1 cellular context compared by ENCODE assay signal in the genomic region with DNA sequence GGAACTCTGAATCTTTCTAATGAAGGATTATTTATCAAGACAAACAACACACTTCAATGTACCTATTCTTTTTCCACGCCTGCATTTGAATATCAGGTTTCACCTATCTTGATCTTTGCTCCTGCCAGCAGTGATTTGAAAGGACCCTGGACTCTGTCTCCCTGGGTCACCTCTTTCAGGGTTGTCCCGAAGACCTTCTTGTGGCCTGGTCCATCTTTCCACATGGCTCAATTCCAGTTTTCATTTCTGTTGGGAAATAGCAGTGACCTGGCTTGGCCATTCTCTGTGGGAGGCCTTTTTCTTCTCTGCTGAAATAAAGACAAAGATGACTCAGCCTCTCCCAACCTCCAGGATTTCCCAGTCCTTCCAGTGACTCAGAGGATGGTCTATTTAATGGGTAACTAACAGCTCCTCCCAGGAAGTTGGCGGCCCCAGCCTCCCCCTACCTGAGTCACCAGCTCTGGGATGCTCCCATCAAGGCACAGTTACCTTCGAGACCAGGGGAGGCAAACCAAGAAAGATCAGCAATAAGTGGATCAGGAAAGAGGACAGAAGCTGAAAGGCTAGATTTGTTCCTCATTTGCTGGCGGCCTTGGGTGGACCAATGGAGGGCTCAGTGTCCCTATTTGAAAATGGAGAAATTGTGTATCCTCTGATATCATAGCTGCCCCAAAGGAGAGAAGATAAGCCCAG.
A peak's percentile ranks its signal among the peaks of the same experiment; 100 is the strongest.
TF ChIP-seq lines count a peak whose summit lies in the region.

No MANE protein-coding gene starts in this region.

TF ChIP-seq in HepG2, 621 proteins besides CTCF, POLR2A, EP300 and RAD21 (continued from another document and continues in another):
- TF ChIP-seq ZBTB7B (CRISPR knock-in tag; IDR thresholded peaks at IDR 0.05) = peak; percentile 68; the same call in 1 of the 2 replicates
- TF ChIP-seq MZF1 (CRISPR knock-in tag; IDR thresholded peaks at IDR 0.05; ENCODE audit: borderline replicate concordance) = 0 out of 2 replicates have a peak, but pooled peaks have one; percentile 47
- TF ChIP-seq, protein P1, sequence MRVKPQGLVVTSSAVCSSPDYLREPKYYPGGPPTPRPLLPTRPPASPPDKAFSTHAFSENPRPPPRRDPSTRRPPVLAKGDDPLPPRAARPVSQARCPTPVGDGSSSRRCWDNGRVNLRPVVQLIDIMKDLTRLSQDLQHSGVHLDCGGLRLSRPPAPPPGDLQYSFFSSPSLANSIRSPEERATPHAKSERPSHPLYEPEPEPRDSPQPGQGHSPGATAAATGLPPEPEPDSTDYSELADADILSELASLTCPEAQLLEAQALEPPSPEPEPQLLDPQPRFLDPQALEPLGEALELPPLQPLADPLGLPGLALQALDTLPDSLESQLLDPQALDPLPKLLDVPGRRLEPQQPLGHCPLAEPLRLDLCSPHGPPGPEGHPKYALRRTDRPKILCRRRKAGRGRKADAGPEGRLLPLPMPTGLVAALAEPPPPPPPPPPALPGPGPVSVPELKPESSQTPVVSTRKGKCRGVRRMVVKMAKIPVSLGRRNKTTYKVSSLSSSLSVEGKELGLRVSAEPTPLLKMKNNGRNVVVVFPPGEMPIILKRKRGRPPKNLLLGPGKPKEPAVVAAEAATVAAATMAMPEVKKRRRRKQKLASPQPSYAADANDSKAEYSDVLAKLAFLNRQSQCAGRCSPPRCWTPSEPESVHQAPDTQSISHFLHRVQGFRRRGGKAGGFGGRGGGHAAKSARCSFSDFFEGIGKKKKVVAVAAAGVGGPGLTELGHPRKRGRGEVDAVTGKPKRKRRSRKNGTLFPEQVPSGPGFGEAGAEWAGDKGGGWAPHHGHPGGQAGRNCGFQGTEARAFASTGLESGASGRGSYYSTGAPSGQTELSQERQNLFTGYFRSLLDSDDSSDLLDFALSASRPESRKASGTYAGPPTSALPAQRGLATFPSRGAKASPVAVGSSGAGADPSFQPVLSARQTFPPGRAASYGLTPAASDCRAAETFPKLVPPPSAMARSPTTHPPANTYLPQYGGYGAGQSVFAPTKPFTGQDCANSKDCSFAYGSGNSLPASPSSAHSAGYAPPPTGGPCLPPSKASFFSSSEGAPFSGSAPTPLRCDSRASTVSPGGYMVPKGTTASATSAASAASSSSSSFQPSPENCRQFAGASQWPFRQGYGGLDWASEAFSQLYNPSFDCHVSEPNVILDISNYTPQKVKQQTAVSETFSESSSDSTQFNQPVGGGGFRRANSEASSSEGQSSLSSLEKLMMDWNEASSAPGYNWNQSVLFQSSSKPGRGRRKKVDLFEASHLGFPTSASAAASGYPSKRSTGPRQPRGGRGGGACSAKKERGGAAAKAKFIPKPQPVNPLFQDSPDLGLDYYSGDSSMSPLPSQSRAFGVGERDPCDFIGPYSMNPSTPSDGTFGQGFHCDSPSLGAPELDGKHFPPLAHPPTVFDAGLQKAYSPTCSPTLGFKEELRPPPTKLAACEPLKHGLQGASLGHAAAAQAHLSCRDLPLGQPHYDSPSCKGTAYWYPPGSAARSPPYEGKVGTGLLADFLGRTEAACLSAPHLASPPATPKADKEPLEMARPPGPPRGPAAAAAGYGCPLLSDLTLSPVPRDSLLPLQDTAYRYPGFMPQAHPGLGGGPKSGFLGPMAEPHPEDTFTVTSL (CRISPR knock-in tag; IDR thresholded peaks at IDR 0.05; ENCODE audit: borderline replicate concordance) = peak; percentile 94
- TF ChIP-seq ZKSCAN1 (IDR thresholded peaks at IDR 0.05; ENCODE audit: low read length) = peak; percentile 50
- no peak; the same call in 1 of the 2 replicates for TF ChIP-seq ZNF761 (CRISPR knock-in tag; conservative IDR thresholded peaks at IDR 0.05)
- TF ChIP-seq, protein P2, sequence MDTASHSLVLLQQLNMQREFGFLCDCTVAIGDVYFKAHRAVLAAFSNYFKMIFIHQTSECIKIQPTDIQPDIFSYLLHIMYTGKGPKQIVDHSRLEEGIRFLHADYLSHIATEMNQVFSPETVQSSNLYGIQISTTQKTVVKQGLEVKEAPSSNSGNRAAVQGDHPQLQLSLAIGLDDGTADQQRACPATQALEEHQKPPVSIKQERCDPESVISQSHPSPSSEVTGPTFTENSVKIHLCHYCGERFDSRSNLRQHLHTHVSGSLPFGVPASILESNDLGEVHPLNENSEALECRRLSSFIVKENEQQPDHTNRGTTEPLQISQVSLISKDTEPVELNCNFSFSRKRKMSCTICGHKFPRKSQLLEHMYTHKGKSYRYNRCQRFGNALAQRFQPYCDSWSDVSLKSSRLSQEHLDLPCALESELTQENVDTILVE (CRISPR knock-in tag; IDR thresholded peaks at IDR 0.05) = peak; percentile 54; the same call in 1 of the 2 replicates
- TF ChIP-seq, protein P3, sequence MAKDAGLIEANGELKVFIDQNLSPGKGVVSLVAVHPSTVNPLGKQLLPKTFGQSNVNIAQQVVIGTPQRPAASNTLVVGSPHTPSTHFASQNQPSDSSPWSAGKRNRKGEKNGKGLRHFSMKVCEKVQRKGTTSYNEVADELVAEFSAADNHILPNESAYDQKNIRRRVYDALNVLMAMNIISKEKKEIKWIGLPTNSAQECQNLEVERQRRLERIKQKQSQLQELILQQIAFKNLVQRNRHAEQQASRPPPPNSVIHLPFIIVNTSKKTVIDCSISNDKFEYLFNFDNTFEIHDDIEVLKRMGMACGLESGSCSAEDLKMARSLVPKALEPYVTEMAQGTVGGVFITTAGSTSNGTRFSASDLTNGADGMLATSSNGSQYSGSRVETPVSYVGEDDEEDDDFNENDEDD (CRISPR knock-in tag; IDR thresholded peaks at IDR 0.05; ENCODE audit: borderline replicate concordance) = no peak
- TF ChIP-seq, protein P4, sequence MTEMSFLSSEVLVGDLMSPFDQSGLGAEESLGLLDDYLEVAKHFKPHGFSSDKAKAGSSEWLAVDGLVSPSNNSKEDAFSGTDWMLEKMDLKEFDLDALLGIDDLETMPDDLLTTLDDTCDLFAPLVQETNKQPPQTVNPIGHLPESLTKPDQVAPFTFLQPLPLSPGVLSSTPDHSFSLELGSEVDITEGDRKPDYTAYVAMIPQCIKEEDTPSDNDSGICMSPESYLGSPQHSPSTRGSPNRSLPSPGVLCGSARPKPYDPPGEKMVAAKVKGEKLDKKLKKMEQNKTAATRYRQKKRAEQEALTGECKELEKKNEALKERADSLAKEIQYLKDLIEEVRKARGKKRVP (CRISPR knock-in tag; IDR thresholded peaks at IDR 0.05) = peak in 1 of 2 experiments; percentile 91; a peak in 2 of 4 replicates
- TF ChIP-seq ZNF12 (CRISPR knock-in tag; IDR thresholded peaks at IDR 0.05) = peak; percentile 73
- 0 out of 2 replicates have a peak, but pooled peaks have one; percentile 69 for TF ChIP-seq SNAI1 (CRISPR knock-in tag; IDR thresholded peaks at IDR 0.05; ENCODE audit: borderline replicate concordance)
- TF ChIP-seq FOXP1 (IDR thresholded peaks at IDR 0.05) = no peak
- TF ChIP-seq FOXP1 (CRISPR knock-in tag; IDR thresholded peaks at IDR 0.05) = peak; percentile 81
- TF ChIP-seq, protein P5, sequence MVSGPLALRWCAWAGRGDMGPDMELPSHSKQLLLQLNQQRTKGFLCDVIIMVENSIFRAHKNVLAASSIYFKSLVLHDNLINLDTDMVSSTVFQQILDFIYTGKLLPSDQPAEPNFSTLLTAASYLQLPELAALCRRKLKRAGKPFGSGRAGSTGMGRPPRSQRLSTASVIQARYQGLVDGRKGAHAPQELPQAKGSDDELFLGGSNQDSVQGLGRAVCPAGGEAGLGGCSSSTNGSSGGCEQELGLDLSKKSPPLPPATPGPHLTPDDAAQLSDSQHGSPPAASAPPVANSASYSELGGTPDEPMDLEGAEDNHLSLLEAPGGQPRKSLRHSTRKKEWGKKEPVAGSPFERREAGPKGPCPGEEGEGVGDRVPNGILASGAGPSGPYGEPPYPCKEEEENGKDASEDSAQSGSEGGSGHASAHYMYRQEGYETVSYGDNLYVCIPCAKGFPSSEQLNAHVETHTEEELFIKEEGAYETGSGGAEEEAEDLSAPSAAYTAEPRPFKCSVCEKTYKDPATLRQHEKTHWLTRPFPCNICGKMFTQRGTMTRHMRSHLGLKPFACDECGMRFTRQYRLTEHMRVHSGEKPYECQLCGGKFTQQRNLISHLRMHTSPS (CRISPR knock-in tag; IDR thresholded peaks at IDR 0.05; ENCODE audit: low read depth) = peak; percentile 46; the same call in 1 of the 2 replicates
- TF ChIP-seq FOSL2 (CRISPR knock-in tag; IDR thresholded peaks at IDR 0.05) = peak; percentile 100
- TF ChIP-seq, protein P6, sequence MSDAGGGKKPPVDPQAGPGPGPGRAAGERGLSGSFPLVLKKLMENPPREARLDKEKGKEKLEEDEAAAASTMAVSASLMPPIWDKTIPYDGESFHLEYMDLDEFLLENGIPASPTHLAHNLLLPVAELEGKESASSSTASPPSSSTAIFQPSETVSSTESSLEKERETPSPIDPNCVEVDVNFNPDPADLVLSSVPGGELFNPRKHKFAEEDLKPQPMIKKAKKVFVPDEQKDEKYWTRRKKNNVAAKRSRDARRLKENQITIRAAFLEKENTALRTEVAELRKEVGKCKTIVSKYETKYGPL (CRISPR knock-in tag; IDR thresholded peaks at IDR 0.05) = peak; percentile 39; the same call in 1 of the 2 replicates
- TF ChIP-seq, protein P7, sequence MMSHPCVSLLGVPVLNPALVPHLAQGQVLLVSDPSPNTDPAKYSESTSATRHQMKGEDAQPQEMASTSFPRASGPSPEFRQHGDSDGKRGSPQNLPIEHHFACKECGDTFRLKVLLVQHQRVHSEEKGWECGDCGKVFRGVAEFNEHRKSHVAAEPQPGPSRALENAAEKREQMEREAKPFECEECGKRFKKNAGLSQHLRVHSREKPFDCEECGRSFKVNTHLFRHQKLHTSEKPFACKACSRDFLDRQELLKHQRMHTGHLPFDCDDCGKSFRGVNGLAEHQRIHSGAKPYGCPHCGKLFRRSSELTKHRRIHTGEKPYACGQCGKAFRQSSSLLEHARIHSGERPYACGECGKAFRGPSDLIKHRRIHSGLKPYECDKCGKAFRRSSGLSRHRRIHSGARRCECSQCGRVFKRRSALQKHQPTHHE (CRISPR knock-in tag; IDR thresholded peaks at IDR 0.05; ENCODE audit: borderline replicate concordance) = peak; percentile 71; the same call in 1 of the 2 replicates
- TF ChIP-seq, protein P8, sequence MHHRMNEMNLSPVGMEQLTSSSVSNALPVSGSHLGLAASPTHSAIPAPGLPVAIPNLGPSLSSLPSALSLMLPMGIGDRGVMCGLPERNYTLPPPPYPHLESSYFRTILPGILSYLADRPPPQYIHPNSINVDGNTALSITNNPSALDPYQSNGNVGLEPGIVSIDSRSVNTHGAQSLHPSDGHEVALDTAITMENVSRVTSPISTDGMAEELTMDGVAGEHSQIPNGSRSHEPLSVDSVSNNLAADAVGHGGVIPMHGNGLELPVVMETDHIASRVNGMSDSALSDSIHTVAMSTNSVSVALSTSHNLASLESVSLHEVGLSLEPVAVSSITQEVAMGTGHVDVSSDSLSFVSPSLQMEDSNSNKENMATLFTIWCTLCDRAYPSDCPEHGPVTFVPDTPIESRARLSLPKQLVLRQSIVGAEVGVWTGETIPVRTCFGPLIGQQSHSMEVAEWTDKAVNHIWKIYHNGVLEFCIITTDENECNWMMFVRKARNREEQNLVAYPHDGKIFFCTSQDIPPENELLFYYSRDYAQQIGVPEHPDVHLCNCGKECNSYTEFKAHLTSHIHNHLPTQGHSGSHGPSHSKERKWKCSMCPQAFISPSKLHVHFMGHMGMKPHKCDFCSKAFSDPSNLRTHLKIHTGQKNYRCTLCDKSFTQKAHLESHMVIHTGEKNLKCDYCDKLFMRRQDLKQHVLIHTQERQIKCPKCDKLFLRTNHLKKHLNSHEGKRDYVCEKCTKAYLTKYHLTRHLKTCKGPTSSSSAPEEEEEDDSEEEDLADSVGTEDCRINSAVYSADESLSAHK (CRISPR knock-in tag; IDR thresholded peaks at IDR 0.05; ENCODE audit: borderline replicate concordance) = no peak
- no peak for TF ChIP-seq POLR2AphosphoS2 (IDR thresholded peaks at IDR 0.05; ENCODE audit: low read depth, low read length)
- TF ChIP-seq, protein P9, sequence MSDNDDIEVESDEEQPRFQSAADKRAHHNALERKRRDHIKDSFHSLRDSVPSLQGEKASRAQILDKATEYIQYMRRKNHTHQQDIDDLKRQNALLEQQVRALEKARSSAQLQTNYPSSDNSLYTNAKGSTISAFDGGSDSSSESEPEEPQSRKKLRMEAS (IDR thresholded peaks at IDR 0.05) = peak; percentile 72
- peak; percentile 51; the same call in 1 of the 2 replicates for TF ChIP-seq MXD4 (CRISPR knock-in tag; IDR thresholded peaks at IDR 0.05)
- TF ChIP-seq, protein P10, sequence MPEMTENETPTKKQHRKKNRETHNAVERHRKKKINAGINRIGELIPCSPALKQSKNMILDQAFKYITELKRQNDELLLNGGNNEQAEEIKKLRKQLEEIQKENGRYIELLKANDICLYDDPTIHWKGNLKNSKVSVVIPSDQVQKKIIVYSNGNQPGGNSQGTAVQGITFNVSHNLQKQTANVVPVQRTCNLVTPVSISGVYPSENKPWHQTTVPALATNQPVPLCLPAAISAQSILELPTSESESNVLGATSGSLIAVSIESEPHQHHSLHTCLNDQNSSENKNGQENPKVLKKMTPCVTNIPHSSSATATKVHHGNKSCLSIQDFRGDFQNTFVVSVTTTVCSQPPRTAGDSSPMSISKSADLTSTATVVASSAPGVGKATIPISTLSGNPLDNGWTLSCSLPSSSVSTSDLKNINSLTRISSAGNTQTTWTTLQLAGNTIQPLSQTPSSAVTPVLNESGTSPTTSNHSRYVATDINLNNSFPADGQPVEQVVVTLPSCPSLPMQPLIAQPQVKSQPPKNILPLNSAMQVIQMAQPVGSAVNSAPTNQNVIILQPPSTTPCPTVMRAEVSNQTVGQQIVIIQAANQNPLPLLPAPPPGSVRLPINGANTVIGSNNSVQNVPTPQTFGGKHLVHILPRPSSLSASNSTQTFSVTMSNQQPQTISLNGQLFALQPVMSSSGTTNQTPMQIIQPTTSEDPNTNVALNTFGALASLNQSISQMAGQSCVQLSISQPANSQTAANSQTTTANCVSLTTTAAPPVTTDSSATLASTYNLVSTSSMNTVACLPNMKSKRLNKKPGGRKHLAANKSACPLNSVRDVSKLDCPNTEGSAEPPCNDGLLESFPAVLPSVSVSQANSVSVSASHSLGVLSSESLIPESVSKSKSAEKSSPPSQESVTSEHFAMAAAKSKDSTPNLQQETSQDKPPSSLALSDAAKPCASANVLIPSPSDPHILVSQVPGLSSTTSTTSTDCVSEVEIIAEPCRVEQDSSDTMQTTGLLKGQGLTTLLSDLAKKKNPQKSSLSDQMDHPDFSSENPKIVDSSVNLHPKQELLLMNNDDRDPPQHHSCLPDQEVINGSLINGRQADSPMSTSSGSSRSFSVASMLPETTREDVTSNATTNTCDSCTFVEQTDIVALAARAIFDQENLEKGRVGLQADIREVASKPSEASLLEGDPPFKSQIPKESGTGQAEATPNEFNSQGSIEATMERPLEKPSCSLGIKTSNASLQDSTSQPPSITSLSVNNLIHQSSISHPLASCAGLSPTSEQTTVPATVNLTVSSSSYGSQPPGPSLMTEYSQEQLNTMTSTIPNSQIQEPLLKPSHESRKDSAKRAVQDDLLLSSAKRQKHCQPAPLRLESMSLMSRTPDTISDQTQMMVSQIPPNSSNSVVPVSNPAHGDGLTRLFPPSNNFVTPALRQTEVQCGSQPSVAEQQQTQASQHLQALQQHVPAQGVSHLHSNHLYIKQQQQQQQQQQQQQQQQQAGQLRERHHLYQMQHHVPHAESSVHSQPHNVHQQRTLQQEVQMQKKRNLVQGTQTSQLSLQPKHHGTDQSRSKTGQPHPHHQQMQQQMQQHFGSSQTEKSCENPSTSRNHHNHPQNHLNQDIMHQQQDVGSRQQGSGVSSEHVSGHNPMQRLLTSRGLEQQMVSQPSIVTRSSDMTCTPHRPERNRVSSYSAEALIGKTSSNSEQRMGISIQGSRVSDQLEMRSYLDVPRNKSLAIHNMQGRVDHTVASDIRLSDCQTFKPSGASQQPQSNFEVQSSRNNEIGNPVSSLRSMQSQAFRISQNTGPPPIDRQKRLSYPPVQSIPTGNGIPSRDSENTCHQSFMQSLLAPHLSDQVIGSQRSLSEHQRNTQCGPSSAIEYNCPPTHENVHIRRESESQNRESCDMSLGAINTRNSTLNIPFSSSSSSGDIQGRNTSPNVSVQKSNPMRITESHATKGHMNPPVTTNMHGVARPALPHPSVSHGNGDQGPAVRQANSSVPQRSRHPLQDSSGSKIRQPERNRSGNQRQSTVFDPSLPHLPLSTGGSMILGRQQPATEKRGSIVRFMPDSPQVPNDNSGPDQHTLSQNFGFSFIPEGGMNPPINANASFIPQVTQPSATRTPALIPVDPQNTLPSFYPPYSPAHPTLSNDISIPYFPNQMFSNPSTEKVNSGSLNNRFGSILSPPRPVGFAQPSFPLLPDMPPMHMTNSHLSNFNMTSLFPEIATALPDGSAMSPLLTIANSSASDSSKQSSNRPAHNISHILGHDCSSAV (CRISPR knock-in tag; IDR thresholded peaks at IDR 0.05; ENCODE audit: borderline replicate concordance) = no peak
- no peak for TF ChIP-seq ZNF326 (CRISPR knock-in tag; IDR thresholded peaks at IDR 0.05; ENCODE audit: borderline replicate concordance)
